21 cellular contexts compared by ENCODE assay signal in genomic region chr4:23915459-23916132, GRCh38.
"Had no signal": no experiment of that assay in that cellular context is flagged by ENCODE, and none has a peak within 500 bp of the region (broad histone marks: within the 10 kb centered on the region; RNA-seq: fewer than 3 reads in every experiment).

No MANE protein-coding gene starts in this region.

- ATAC-seq: effector memory CD8-positive, alpha-beta T cell; esophagus mucosa; gastrocnemius medialis; left lung; lower lobe of right lung; mucosa of descending colon had no signal

- H3K27ac ChIP-seq: colonic mucosa, epithelial cell of prostate, esophagus squamous epithelium, gastrocnemius medialis, left lung, lower lobe of right lung had no signal

- H3K4me1 ChIP-seq: colonic mucosa, left lung, lower lobe of right lung had no signal

- H3K27me3 ChIP-seq: colonic mucosa, esophagus squamous epithelium, gastrocnemius medialis, left lung had no signal

- H3K9me3 ChIP-seq: colonic mucosa, esophagus squamous epithelium, gastrocnemius medialis, left lung, lower lobe of right lung, mucosa of descending colon had no signal

- H3K4me3 ChIP-seq: colonic mucosa, esophagus squamous epithelium, gastrocnemius medialis, left lung, lower lobe of right lung, mucosa of descending colon had no signal

- H3K36me3 ChIP-seq: colonic mucosa, esophagus squamous epithelium, gastrocnemius medialis, left lung, lower lobe of right lung had no signal

- DNase-seq: colonic mucosa; cortex of kidney; effector CD8-positive, alpha-beta T cell; effector memory CD8-positive, alpha-beta T cell; endodermal cell; erythroblast; esophagus squamous epithelium; foreskin fibroblast; foreskin melanocyte; gastrocnemius medialis; glutamatergic neuron; head of caudate nucleus; hippocampal formation; left cardiac atrium; left lung; lower lobe of right lung; mesenchymal stem cell; mucosa of descending colon; naive B cell had no signal
